Comparison of ENCODE assay signal across 1 cellular context in genomic region chr5:82544004-82544403, GRCh38.
TF ChIP-seq lines count a peak whose summit lies in the region.

No MANE protein-coding gene starts in this region.

TF ChIP-seq in H1, 55 proteins besides CTCF, POLR2A, EP300 and RAD21 (continued from another document):
- TF ChIP-seq YY1 (IDR thresholded peaks at IDR 0.05; ENCODE audit: low read depth, low read length) (no peak), EGR1 (IDR thresholded peaks at IDR 0.05; ENCODE audit: borderline replicate concordance, low read depth, low read length) (no peak), SRF (IDR thresholded peaks at IDR 0.05; ENCODE audit: low read depth, low read length) (no peak), FOSL1 (IDR thresholded peaks at IDR 0.05; ENCODE audit: insufficient read depth, low read depth, low read length) (no peak), EZH2 (IDR thresholded peaks at IDR 0.05; ENCODE audit: low read depth, low read length, severe bottlenecking) (no peak)
